ENCODE assay signal across 4 cellular contexts in the genomic region with DNA sequence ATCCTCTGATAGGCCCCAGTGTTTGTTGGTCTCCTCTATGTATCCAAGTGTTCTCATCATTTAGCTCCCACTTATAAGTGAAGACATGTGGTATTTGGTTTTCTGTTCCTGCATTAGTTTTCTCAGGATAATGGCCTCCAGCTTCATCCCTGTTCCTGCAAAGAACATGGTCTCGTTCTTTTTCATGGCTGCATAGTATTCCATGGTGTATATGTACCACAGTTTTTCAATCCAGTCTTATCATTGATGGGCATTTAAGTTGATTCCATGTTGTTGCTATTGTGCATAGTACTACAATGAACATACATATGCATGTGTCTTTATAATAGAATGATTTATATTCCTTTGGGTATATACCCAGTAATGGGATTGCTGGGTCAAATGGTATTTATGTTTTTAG.
TF ChIP-seq lines count a peak whose summit lies in the region.

No MANE protein-coding gene starts in this region.

TF ChIP-seq in HEK293, 187 proteins besides CTCF, POLR2A, EP300 and RAD21:
- TF ChIP-seq ZNF146 (tag by site-specific recombination; IDR thresholded peaks at IDR 0.05): peak; percentile 87
- TF ChIP-seq, protein P1, sequence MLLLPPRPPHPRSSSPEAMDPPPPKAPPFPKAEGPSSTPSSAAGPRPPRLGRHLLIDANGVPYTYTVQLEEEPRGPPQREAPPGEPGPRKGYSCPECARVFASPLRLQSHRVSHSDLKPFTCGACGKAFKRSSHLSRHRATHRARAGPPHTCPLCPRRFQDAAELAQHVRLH (tag by site-specific recombination; IDR thresholded peaks at IDR 0.05): peak; percentile 77

TF ChIP-seq in WTC11, 78 proteins besides CTCF, POLR2A, EP300 and RAD21:
- TF ChIP-seq GTF2I (CRISPR knock-in tag; conservative IDR thresholded peaks at IDR 0.05): peak; percentile 60; the same call in 1 of the 2 replicates

TF ChIP-seq in H1, 55 proteins besides CTCF, POLR2A, EP300 and RAD21:
- peak; percentile 71; the same call in 1 of the 2 replicates for TF ChIP-seq KDM1A (IDR thresholded peaks at IDR 0.05; ENCODE audit: borderline replicate concordance, low read length)

TF ChIP-seq in HepG2, 621 proteins besides CTCF, POLR2A, EP300 and RAD21:
- TF ChIP-seq, protein P2, sequence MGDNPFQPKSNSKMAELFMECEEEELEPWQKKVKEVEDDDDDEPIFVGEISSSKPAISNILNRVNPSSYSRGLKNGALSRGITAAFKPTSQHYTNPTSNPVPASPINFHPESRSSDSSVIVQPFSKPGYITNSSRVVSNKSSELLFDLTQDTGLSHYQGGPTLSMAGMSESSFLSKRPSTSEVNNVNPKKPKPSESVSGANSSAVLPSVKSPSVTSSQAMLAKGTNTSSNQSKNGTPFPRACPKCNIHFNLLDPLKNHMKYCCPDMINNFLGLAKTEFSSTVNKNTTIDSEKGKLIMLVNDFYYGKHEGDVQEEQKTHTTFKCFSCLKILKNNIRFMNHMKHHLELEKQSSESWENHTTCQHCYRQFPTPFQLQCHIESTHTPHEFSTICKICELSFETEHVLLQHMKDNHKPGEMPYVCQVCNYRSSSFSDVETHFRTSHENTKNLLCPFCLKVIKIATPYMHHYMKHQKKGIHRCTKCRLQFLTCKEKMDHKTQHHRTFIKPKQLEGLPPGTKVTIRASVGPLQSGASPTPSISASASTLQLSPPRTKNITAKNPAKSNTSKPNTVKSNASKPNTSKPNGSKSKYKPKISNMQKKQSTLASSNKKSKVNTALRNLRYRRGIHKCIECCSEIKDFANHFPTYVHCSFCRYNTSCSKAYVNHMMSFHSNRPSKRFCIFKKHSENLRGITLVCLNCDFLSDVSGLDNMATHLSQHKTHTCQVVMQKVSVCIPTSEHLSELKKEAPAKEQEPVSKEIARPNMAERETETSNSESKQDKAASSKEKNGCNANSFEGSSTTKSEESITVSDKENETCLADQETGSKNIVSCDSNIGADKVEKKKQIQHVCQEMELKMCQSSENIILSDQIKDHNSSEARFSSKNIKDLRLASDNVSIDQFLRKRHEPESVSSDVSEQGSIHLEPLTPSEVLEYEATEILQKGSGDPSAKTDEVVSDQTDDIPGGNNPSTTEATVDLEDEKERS (CRISPR knock-in tag; IDR thresholded peaks at IDR 0.05): 0 out of 2 replicates have a peak, but pooled peaks have one; percentile 37
- TF ChIP-seq ZMYM3 (CRISPR knock-in tag; IDR thresholded peaks at IDR 0.05): peak; percentile 41; the same call in 1 of the 2 replicates
